ENCODE assay signal across 8 cellular contexts in the genomic region with DNA sequence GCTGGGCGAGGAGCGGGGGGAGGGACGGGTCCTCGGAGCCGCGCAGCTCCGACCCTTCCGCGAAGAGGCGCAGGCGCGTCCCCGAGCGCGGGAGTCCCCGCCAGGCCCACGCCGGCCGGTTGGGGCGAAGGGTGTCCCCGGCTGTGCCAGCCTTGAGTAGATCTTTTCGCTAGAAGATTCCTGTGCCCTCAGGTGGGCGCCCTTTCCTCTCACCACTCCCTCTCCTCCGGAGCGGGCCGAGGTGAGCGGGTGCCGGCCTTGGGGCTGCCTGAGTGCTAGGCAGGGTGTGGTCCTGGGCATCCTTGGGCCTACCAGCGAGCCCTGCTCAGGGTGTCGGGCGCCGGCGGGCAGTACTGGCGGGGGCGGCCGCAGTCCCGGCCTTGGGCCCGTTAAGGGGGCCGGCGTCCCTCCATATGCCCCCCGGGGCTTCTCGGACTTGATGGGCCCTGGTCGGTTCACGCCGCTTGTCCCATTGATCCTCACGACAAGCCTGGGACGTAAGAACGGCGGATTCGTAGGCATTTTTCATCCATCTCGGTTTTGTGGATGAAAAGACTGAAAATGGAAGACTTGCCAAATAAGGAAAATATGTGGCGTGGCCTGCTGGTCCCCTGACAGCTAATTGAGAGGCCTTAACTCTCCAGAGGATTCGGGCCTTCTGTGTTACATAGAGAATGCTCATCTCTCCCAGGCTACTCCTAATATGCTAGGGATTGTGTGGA. TPM values are rescaled to one million over a fixed set of nuclear protein-coding genes. Genes with fewer than 3 reads are reported as not detected.
DNase-seq lines count a peak whose midpoint lies in the region; ATAC-seq, FAIRE-seq and TF ChIP-seq lines count a peak whose summit lies in the region.

No MANE protein-coding gene starts in this region.

- peak overlapping the region; percentile 88 for H3K27ac Mint-ChIP-seq in neural progenitor cell

- peak overlapping the region; percentile 95 for H3K4me3 Mint-ChIP-seq in neural progenitor cell

- peaks cover 20% of the 10 kb centered on the region for H3K4me1 Mint-ChIP-seq in neural progenitor cell

- peak overlapping the region; percentile 50 for H2AFZ ChIP-seq in neural progenitor cell (replicated peaks)

- TF ChIP-seq CTCF in D721Med (IDR thresholded peaks at IDR 0.05; ENCODE audit: insufficient read depth, missing control alignments): no peak
- TF ChIP-seq CTCF in GM20000 (IDR thresholded peaks at IDR 0.05; ENCODE audit: extremely low read depth, missing control alignments): no peak
- no peak for TF ChIP-seq CTCF in HL-60 (IDR thresholded peaks at IDR 0.05; ENCODE audit: insufficient read depth, low read length)
- TF ChIP-seq CTCF in foreskin keratinocyte (conservative IDR thresholded peaks at IDR 0.05): peak; percentile 31
- no peak for TF ChIP-seq CTCF in neural progenitor cell (IDR thresholded peaks at IDR 0.05)

- peaks cover 28% of the 10 kb centered on the region for H3K36me3 Mint-ChIP-seq in neural progenitor cell

- FAIRE-seq in D721Med (lab: Jason Lieb, UNC): peak; percentile 48

- peaks cover 15% of the 10 kb centered on the region for H3K4me1 ChIP-seq in foreskin keratinocyte
- peaks cover 6% of the 10 kb centered on the region for H3K4me1 ChIP-seq in neural progenitor cell
- H3K4me1 ChIP-seq in thymus (ENCODE audit: control insufficient read depth, insufficient read depth, low read length): peaks cover 18% of the 10 kb centered on the region

- WGBS in thymus: 3% methylated on average over 53 of the region's 53 CpGs

- DNase-seq in D721Med (ENCODE audit: insufficient read length, low spot score): peak; percentile 46
- peak; percentile 79 for DNase-seq in GM20000 (ENCODE audit: low spot score)
- peak; percentile 57 to 63 for DNase-seq in HL-60 (ENCODE audit: low read depth in 1 of 2, low spot score in 1 of 2)
- peak; percentile 48 for DNase-seq in activated effector memory CD4-positive, alpha-beta T cell treated with Interleukin-2 at 50 U/mL for 16 hours
- DNase-seq in foreskin keratinocyte: no peak
- peak; percentile 76 for DNase-seq in neural progenitor cell (ENCODE audit: low spot score)

- H3K9me3 ChIP-seq in neural progenitor cell (ENCODE audit: low read depth) (no peaks in the 10 kb centered on the region), thymus (ENCODE audit: control insufficient read depth) (no peaks in the 10 kb centered on the region)

- no peaks in the 10 kb centered on the region for H4K20me1 ChIP-seq in neural progenitor cell (ENCODE audit: low read depth)

- peaks cover 21% of the 10 kb centered on the region for H3F3A ChIP-seq in neural progenitor cell (ENCODE audit: low read depth)

- H3K9ac ChIP-seq in neural progenitor cell: peak overlapping the region; percentile 43

- H3K27me3 ChIP-seq in HL-60 (ENCODE audit: insufficient read depth, poor library complexity, severe bottlenecking): no peaks in the 10 kb centered on the region
- H3K27me3 ChIP-seq in foreskin keratinocyte: no peaks in the 10 kb centered on the region
- H3K27me3 ChIP-seq in neural progenitor cell: no peaks in the 10 kb centered on the region
- no peaks in the 10 kb centered on the region for H3K27me3 ChIP-seq in thymus (ENCODE audit: control insufficient read depth, insufficient read depth)

- H3K79me2 ChIP-seq in neural progenitor cell (ENCODE audit: low read depth): peaks cover 54% of the 10 kb centered on the region

- peak; percentile 50 for ATAC-seq in foreskin keratinocyte

- H3K27ac ChIP-seq in HL-60 (replicated peaks) (peak overlapping the region; percentile 89), foreskin keratinocyte (peak overlapping the region; percentile 75), neural progenitor cell (peak overlapping the region; percentile 66), thymus (ENCODE audit: low read depth) (peak overlapping the region; percentile 93)

- H3K9me3 Mint-ChIP-seq in neural progenitor cell: peaks cover 12% of the 10 kb centered on the region

- no peaks in the 10 kb centered on the region for H3K36me3 ChIP-seq in neural progenitor cell
- H3K36me3 ChIP-seq in thymus (ENCODE audit: control insufficient read depth, insufficient read depth): no peaks in the 10 kb centered on the region

- H3K4me3 ChIP-seq in HL-60 (replicated peaks; ENCODE audit: insufficient read depth, low read length) (peak overlapping the region; percentile 81), neural progenitor cell (peak overlapping the region; percentile 69), thymus (ENCODE audit: low read length) (peak overlapping the region; percentile 93)

- peaks cover 11% of the 10 kb centered on the region for H3K27me3 Mint-ChIP-seq in neural progenitor cell (ENCODE audit: insufficient read depth, low read depth)

- H3K4me2 ChIP-seq in neural progenitor cell: peak overlapping the region; percentile 86

TF ChIP-seq in PFSK-1, 5 proteins besides CTCF, POLR2A, EP300 and RAD21:
- peak; percentile 36; the same call in 1 of the 2 replicates for TF ChIP-seq SIN3A (IDR thresholded peaks at IDR 0.05; ENCODE audit: borderline replicate concordance, insufficient read depth, low read length)
- TF ChIP-seq POLR2AphosphoS5 (IDR thresholded peaks at IDR 0.05; ENCODE audit: low read depth, low read length): no peak
- TF ChIP-seq FOXP2 (optimal IDR thresholded peaks at IDR 0.05; ENCODE audit: borderline replicate concordance, extremely low read depth, extremely low read length, insufficient read depth): peak; percentile 59
- TF ChIP-seq TAF1 (IDR thresholded peaks at IDR 0.05; ENCODE audit: borderline replicate concordance, insufficient read depth, low read length): peak; percentile 56; the same call in 1 of the 2 replicates
- TF ChIP-seq, protein P1, sequence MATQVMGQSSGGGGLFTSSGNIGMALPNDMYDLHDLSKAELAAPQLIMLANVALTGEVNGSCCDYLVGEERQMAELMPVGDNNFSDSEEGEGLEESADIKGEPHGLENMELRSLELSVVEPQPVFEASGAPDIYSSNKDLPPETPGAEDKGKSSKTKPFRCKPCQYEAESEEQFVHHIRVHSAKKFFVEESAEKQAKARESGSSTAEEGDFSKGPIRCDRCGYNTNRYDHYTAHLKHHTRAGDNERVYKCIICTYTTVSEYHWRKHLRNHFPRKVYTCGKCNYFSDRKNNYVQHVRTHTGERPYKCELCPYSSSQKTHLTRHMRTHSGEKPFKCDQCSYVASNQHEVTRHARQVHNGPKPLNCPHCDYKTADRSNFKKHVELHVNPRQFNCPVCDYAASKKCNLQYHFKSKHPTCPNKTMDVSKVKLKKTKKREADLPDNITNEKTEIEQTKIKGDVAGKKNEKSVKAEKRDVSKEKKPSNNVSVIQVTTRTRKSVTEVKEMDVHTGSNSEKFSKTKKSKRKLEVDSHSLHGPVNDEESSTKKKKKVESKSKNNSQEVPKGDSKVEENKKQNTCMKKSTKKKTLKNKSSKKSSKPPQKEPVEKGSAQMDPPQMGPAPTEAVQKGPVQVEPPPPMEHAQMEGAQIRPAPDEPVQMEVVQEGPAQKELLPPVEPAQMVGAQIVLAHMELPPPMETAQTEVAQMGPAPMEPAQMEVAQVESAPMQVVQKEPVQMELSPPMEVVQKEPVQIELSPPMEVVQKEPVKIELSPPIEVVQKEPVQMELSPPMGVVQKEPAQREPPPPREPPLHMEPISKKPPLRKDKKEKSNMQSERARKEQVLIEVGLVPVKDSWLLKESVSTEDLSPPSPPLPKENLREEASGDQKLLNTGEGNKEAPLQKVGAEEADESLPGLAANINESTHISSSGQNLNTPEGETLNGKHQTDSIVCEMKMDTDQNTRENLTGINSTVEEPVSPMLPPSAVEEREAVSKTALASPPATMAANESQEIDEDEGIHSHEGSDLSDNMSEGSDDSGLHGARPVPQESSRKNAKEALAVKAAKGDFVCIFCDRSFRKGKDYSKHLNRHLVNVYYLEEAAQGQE (IDR thresholded peaks at IDR 0.05; ENCODE audit: insufficient read depth in 1 of 2, low read depth in 2 of 2, low read length in 2 of 2): no peak

RNA-seq across cellular contexts. Expression of gene DEGS1, which starts 0.7 kb away (rescaled TPM):
- 34.9 TPM for polyA plus RNA-seq in PFSK-1 (2012; ENCODE audit: insufficient read length, low read depth)
- 107 and 122 TPM in 2 replicates for total RNA-seq in foreskin keratinocyte
- 111 and 114 TPM in 2 replicates for polyA plus RNA-seq in foreskin keratinocyte
- 47.4 and 91.2 TPM in 2 replicates for total RNA-seq in neural progenitor cell (ENCODE audit: low replicate concordance)
- 64.1 TPM for polyA plus RNA-seq in thymus

Comparison
In these comparisons a context has a peak if more than half of its experiments do, and no peak if none do; other contexts are left out.
1. DNase-seq: peak in D721Med (single experiment), GM20000 (single experiment), HL-60 (2 of 2), activated effector memory CD4-positive, alpha-beta T cell treated with Interleukin-2 at 50 U/mL for 16 hours (single experiment) and neural progenitor cell (single experiment); none in foreskin keratinocyte (0 of 2).
2. Peak in every context shown above with its lines, with median percentiles within 50 percentile points of each other: H3K27ac ChIP-seq and H3K4me3 ChIP-seq.